In genomic region chr2:123438277-123439050, GRCh38 we compare ENCODE assay signal across 14 cellular contexts.
DNase-seq lines count a peak whose midpoint lies in the region; ATAC-seq and TF ChIP-seq lines count a peak whose summit lies in the region.
"Had no signal": no experiment of that assay in that cellular context is flagged by ENCODE, and none has a peak within 500 bp of the region (broad histone marks: within the 10 kb centered on the region; RNA-seq: fewer than 3 reads in every experiment).

No MANE protein-coding gene starts in this region.

- no peaks in the 10 kb centered on the region for H3K9me3 ChIP-seq in upper lobe of right lung

- H3K36me3 ChIP-seq in upper lobe of right lung, result no peaks in the 10 kb centered on the region

- H3K27ac ChIP-seq in upper lobe of right lung, result no peak overlapping the region

- intact Hi-C loops in upper lobe of right lung (cut with DNase I), result no loop called here

- ATAC-seq in HG03139 (IDR thresholded peaks at IDR 0.05; ENCODE audit: unreplicated experiment) (no peak), upper lobe of right lung (no peak), GM19023 (IDR thresholded peaks at IDR 0.05; ENCODE audit: unreplicated experiment) (no peak)
- ATAC-seq: HepG2 had no signal

- H3K4me3 ChIP-seq in upper lobe of right lung, result no peak overlapping the region

- H3K27me3 ChIP-seq in upper lobe of right lung, result no peaks in the 10 kb centered on the region

- H3K4me1 ChIP-seq in upper lobe of right lung, result no peaks in the 10 kb centered on the region

- TF ChIP-seq CTCF in upper lobe of right lung (IDR thresholded peaks at IDR 0.05), result no peak

- in situ Hi-C loops in SK-MEL-5 (cut with HindIII; ENCODE audit: low pct_unique_long_range_greater_than_20kb, low sequenced_read_pairs), result no loop called here

- DNase-seq in SK-MEL-5 (ENCODE audit: low read depth, low spot score) (peak; percentile 63), fibroblast of the conjunctiva (ENCODE audit: low read depth) (peak; percentile 52), medulla oblongata (ENCODE audit: extremely low spot score) (peak; percentile 33), hippocampal formation (lab: John Stamatoyannopoulos, UW) (no peak), upper lobe of right lung (no peak)
- DNase-seq: CD4-positive, alpha-beta T cell; DMS153; DMS79 treated with DMSO at 0.1 percent for 48 hours; EL; GOT3; H9 had no signal

Comparison
In these comparisons a context has a peak if more than half of its experiments do, and no peak if none do; other contexts are left out.
1. DNase-seq: peak in SK-MEL-5 (single experiment), fibroblast of the conjunctiva (single experiment) and medulla oblongata (single experiment); none in hippocampal formation (0 of 2) and upper lobe of right lung (single experiment).